Comparison of ENCODE assay signal across 22 cellular contexts in genomic region chr12:120653611-120654010, GRCh38. TPM values are rescaled to one million over a fixed set of nuclear protein-coding genes. Genes with fewer than 3 reads are reported as not detected.
DNase-seq lines count a peak whose midpoint lies in the region; ATAC-seq and TF ChIP-seq lines count a peak whose summit lies in the region.
"Had no signal": no experiment of that assay in that cellular context is flagged by ENCODE, and none has a peak within 500 bp of the region (broad histone marks: within the 10 kb centered on the region; RNA-seq: fewer than 3 reads in every experiment).

No MANE protein-coding gene starts in this region.

- peaks cover 0 to 60% (median 37%) of the 10 kb centered on the region in 12 donors for H3K4me1 ChIP-seq in heart left ventricle
- peaks cover 52% of the 10 kb centered on the region for H3K4me1 ChIP-seq in muscle layer of colon (ENCODE audit: insufficient read depth, low read length)
- H3K4me1 ChIP-seq in thoracic aorta (ENCODE audit: control insufficient read depth in 1 of 2, low read depth in 2 of 2) = peaks cover 15 to 55% of the 10 kb centered on the region in 2 donors

- no peak for ATAC-seq in heart left ventricle
- ATAC-seq in thoracic aorta (ENCODE audit: insufficient number of reproducible peaks, low FRiP score, low read depth) = no peak
- ATAC-seq in HG03442 (IDR thresholded peaks at IDR 0.05; ENCODE audit: unreplicated experiment) = no peak

- TF ChIP-seq CTCF in heart left ventricle (IDR thresholded peaks at IDR 0.05) = no peak
- no peak for TF ChIP-seq CTCF in coronary artery (IDR thresholded peaks at IDR 0.05)
- TF ChIP-seq CTCF in thoracic aorta (IDR thresholded peaks at IDR 0.05) = no peak

- H3K27me3 ChIP-seq in heart left ventricle (peaks cover 0 to 5% (median 0%) of the 10 kb centered on the region in 9 donors), muscle layer of colon (ENCODE audit: control insufficient read depth in 1 of 2, insufficient read depth in 2 of 2, low read length in 2 of 2) (no peaks in the 10 kb centered on the region), thoracic aorta (replicated peaks; ENCODE audit: insufficient read depth) (no peaks in the 10 kb centered on the region)

- intact Hi-C loops in heart left ventricle (cut with DNase I) (loop anchor here in 5 of 10 donors (2.0 to 5.0 kb wide), 2 partner anchors 31 to 34 kb away; partner anchors contain the start of gene MLEC (in 4 of the 5)), cardiac septum (cut with DNase I) (no loop called here)

- 84 to 87% (median 86%) methylated on average over 11 of the region's 11 CpGs for WGBS in heart left ventricle, 4 donors

- no peak overlapping the region for H3K9ac ChIP-seq in muscle layer of colon (ENCODE audit: low read length)

- TF ChIP-seq POLR2A in heart left ventricle (IDR thresholded peaks at IDR 0.05) = no peak

- no peaks in the 10 kb centered on the region for H3K9me3 ChIP-seq in heart left ventricle
- no peaks in the 10 kb centered on the region for H3K9me3 ChIP-seq in muscle layer of colon (ENCODE audit: low read length)
- H3K9me3 ChIP-seq in thoracic aorta = no peaks in the 10 kb centered on the region

- H3K4me3 ChIP-seq in heart left ventricle (no peak overlapping the region), coronary artery (no peak overlapping the region), muscle layer of colon (ENCODE audit: low read depth in 1 of 2, low read length in 2 of 2) (no peak overlapping the region), thoracic aorta (no peak overlapping the region)

- peak overlapping the region in 11 of 12 donors; percentile 59 to 85 (median 79) for H3K27ac ChIP-seq in heart left ventricle
- peak overlapping the region; percentile 72 to 94 for H3K27ac ChIP-seq in coronary artery
- peak overlapping the region; percentile 79 for H3K27ac ChIP-seq in muscle layer of colon (ENCODE audit: low read depth, low read length)
- H3K27ac ChIP-seq in thoracic aorta = peak overlapping the region; percentile 79 to 84
- H3K27ac ChIP-seq: 22Rv1 had no signal

- DNase-seq in heart left ventricle (no peak), cardiac septum (ENCODE audit: low spot score) (no peak), coronary artery (ENCODE audit: low spot score) (no peak), thoracic aorta (ENCODE audit: low spot score) (no peak), NCI-H2171 treated with DMSO at 0.1 percent for 48 hours (lab: John Stamatoyannopoulos, UW) (no peak)
- no peak for DNase-seq in activated naive CD4-positive, alpha-beta T cell treated with anti-CD3 and anti-CD28 coated beads, Interleukin-2, amount 50 U/mL, for 16 hours
- DNase-seq: AML-193; CD4-positive, CD25-positive, alpha-beta regulatory T cell; COR-L47; DMS153; GDM1; H7; KBM-7; NCI-H1105; NCI-H2081 treated with DMSO at 0.1 percent for 48 hours; NCI-H510A; NCI-H748 treated with DMSO at 0.1 percent for 48 hours; NK-92 treated with Interleukin-12 subunit alpha and Interleukin-12 subunit beta, amount 100 ng/mL, for 24 hours had no signal

- H3K36me3 ChIP-seq in heart left ventricle (no peaks in the 10 kb centered on the region), muscle layer of colon (ENCODE audit: insufficient read depth, low read length) (no peaks in the 10 kb centered on the region), thoracic aorta (no peaks in the 10 kb centered on the region)

RNA-seq across cellular contexts. Expression of gene CABP1, which starts 13.2 kb away (rescaled TPM):
- total RNA-seq in heart left ventricle (1 to 10 TPM; 2.4 to 9.1 (median 3.8) TPM), cardiac septum (2.8 TPM), thoracic aorta (1 to 10 TPM in 1 of 2 donors, not detected in 1; 1.4 TPM)
- polyA plus RNA-seq in heart left ventricle = 1 to 10 TPM; 2.9 to 9.9 TPM
- total RNA-seq: CD4-positive, CD25-positive, alpha-beta regulatory T cell; HepG2 had no signal
- polyA plus RNA-seq: CD4-positive, CD25-positive, alpha-beta regulatory T cell; HepG2 had no signal

RNA-seq across cellular contexts. Expression of gene MLEC, which starts 33.3 kb away (rescaled TPM):
- total RNA-seq in heart left ventricle (100 to 1,000 TPM in 7 of 9 donors, 10 to 100 TPM in 2; 91.0 to 150 (median 117) TPM), cardiac septum (103 TPM), thoracic aorta (10 to 100 TPM; 49.1 to 63.1 TPM)
- polyA plus RNA-seq in heart left ventricle = 100 to 1,000 TPM in 1 of 2 donors, 10 to 100 TPM in 1; 39.2 to 111 TPM

RNA-seq across cellular contexts. Expression of gene UNC119B, which starts 56.6 kb away (rescaled TPM):
- total RNA-seq in heart left ventricle (10 to 100 TPM in 6 of 9 donors, 1 to 10 TPM in 3; 9.1 to 12.6 (median 10.7) TPM), cardiac septum (10.9 TPM), thoracic aorta (10 to 100 TPM; 26.0 to 26.8 TPM)
- polyA plus RNA-seq in heart left ventricle = 10 to 100 TPM in 1 of 2 donors, 1 to 10 TPM in 1; 3.9 to 13.7 TPM
